1 cellular context compared by ENCODE assay signal in genomic region chr2:153864022-153864421, GRCh38.
TF ChIP-seq lines count a peak whose summit lies in the region.

No MANE protein-coding gene starts in this region.

TF ChIP-seq in HepG2, 621 proteins besides CTCF, POLR2A, EP300 and RAD21 (continued from another document):
- no peak for TF ChIP-seq ARID5B (CRISPR knock-in tag; IDR thresholded peaks at IDR 0.05)
- TF ChIP-seq MZF1 (CRISPR knock-in tag; IDR thresholded peaks at IDR 0.05; ENCODE audit: borderline replicate concordance), result no peak
- no peak for TF ChIP-seq PHF20 (CRISPR knock-in tag; IDR thresholded peaks at IDR 0.05)
- no peak for TF ChIP-seq BCL6 (CRISPR knock-in tag; IDR thresholded peaks at IDR 0.05)
- TF ChIP-seq RFX1 (IDR thresholded peaks at IDR 0.05), result no peak
- TF ChIP-seq RERE (CRISPR knock-in tag; IDR thresholded peaks at IDR 0.05; ENCODE audit: low read depth), result no peak
- no peak for TF ChIP-seq ZNF7 (CRISPR knock-in tag; IDR thresholded peaks at IDR 0.05)
- no peak for TF ChIP-seq GLMP (CRISPR knock-in tag; IDR thresholded peaks at IDR 0.05; ENCODE audit: borderline replicate concordance)
- TF ChIP-seq EHMT2 (IDR thresholded peaks at IDR 0.05; ENCODE audit: borderline replicate concordance, low read depth, low read length), result peak; percentile 86; the same call in 1 of the 2 replicates
- TF ChIP-seq ZXDC (CRISPR knock-in tag; IDR thresholded peaks at IDR 0.05), result no peak
- no peak for TF ChIP-seq ZNF552 (CRISPR knock-in tag; IDR thresholded peaks at IDR 0.05; ENCODE audit: borderline replicate concordance)
- no peak for TF ChIP-seq NR0B2 (CRISPR knock-in tag; IDR thresholded peaks at IDR 0.05)
- no peak for TF ChIP-seq HOXD1 (CRISPR knock-in tag; IDR thresholded peaks at IDR 0.05)
- TF ChIP-seq FOXA3 (CRISPR knock-in tag; IDR thresholded peaks at IDR 0.05), result no peak
- TF ChIP-seq ZNF775 (CRISPR knock-in tag; IDR thresholded peaks at IDR 0.05; ENCODE audit: borderline replicate concordance), result no peak
- no peak for TF ChIP-seq ZNF580 (CRISPR knock-in tag; IDR thresholded peaks at IDR 0.05; ENCODE audit: borderline replicate concordance, low read depth)
- peak; percentile 20 to 93 for TF ChIP-seq REST (IDR thresholded peaks at IDR 0.05; ENCODE audit: borderline replicate concordance in 1 of 2, low read depth in 1 of 2, low read length in 2 of 2)
- TF ChIP-seq ZNF468 (CRISPR knock-in tag; IDR thresholded peaks at IDR 0.05), result no peak
- no peak for TF ChIP-seq KLF9 (CRISPR knock-in tag; IDR thresholded peaks at IDR 0.05; ENCODE audit: low read depth)
- no peak for TF ChIP-seq GATAD2A (CRISPR knock-in tag; IDR thresholded peaks at IDR 0.05)
- TF ChIP-seq ZBTB7B (CRISPR knock-in tag; IDR thresholded peaks at IDR 0.05), result no peak
- TF ChIP-seq MIER2 (CRISPR knock-in tag; IDR thresholded peaks at IDR 0.05), result peak; percentile 92
- no peak for TF ChIP-seq TAF15 (IDR thresholded peaks at IDR 0.05; ENCODE audit: low read depth, low read length, poor library complexity, severe bottlenecking)
